ENCODE assay signal across 35 cellular contexts in the genomic region with DNA sequence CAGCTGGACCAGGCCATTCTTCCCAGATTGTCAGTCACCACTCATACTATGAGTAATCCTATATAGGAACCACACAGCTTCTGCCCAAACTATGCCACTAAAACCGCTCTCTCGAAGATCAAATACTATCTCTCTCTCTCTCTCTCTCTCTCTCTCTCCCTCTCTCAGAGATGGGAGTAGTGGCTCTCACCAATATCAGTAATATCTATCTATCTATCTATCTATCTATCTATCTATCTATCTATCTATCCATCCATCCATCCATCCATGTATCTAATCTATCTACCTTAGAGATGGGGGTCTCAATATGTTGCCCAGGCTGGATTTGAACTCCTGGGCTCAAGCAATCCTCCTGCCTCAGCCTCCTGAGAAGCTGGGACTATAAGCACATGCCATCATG. TPM values are rescaled to one million over a fixed set of nuclear protein-coding genes. Genes with fewer than 3 reads are reported as not detected.
"Had no signal": no experiment of that assay in that cellular context is flagged by ENCODE, and none has a peak within 500 bp of the region (broad histone marks: within the 10 kb centered on the region; RNA-seq: fewer than 3 reads in every experiment).

No MANE protein-coding gene starts in this region.

- H3K4me3 ChIP-seq: ascending aorta, cardiac muscle cell had no signal

- H3K36me3 ChIP-seq: ascending aorta, cardiac muscle cell had no signal

- H3K36me3 Mint-ChIP-seq: activated naive CD4-positive, alpha-beta T cell treated with anti-CD3 and anti-CD28 coated beads, Interleukin-2, amount 50 U/mL, for 24 hours; activated naive CD8-positive, alpha-beta T cell; activated naive CD8-positive, alpha-beta T cell treated with anti-CD3 and anti-CD28 coated beads, Interleukin-2, amount 10 ng/mL, durations not matched to agents 7 days and 5 days; brain; T-cell had no signal

- H3K27me3 ChIP-seq: ascending aorta had no signal

- H3K4me3 Mint-ChIP-seq: activated B cell treated with CpG ODN at 0.5 μM for 24 hours; activated CD4-positive, alpha-beta memory T cell treated with anti-CD3 and anti-CD28 coated beads for 36 hours; activated CD4-positive, alpha-beta T cell treated with anti-CD3 and anti-CD28 coated beads, Interleukin-2, amount 10 ng/mL, durations not matched to agents 24 days and 14 days; activated CD8-positive, alpha-beta T cell treated with anti-CD3 and anti-CD28 coated beads for 36 hours; activated naive CD4-positive, alpha-beta T cell treated with anti-CD3 and anti-CD28 coated beads, Interleukin-2, amount 10 ng/mL, durations not matched to agents 7 days and 5 days; activated naive CD4-positive, alpha-beta T cell treated with anti-CD3 and anti-CD28 coated beads, Interleukin-2, amount 50 U/mL, for 24 hours; activated naive CD8-positive, alpha-beta T cell; activated naive CD8-positive, alpha-beta T cell treated with anti-CD3 and anti-CD28 coated beads, Interleukin-2, amount 10 ng/mL, durations not matched to agents 7 days and 5 days; activated naive CD8-positive, alpha-beta T cell treated with anti-CD3 and anti-CD28 coated beads, Interleukin-2, amount 50 U/mL, for 24 hours; activated T-cell treated with anti-CD3 and anti-CD28 coated beads, Interleukin-2, amount 50 U/mL, for 24 hours; central memory CD8-positive, alpha-beta T cell; T-cell; T-helper 2 cell treated with Interferon-gamma antibody and Interleukin-4, amounts not matched to agents 5 μg/mL and 100 μg/mL, for 36 hours had no signal

- H3K27me3 Mint-ChIP-seq: activated B cell treated with CpG ODN at 0.5 μM for 24 hours; activated CD8-positive, alpha-beta T cell treated with anti-CD3 and anti-CD28 coated beads for 36 hours; activated naive CD4-positive, alpha-beta T cell treated with anti-CD3 and anti-CD28 coated beads, Interleukin-2, amount 50 U/mL, for 24 hours; activated naive CD8-positive, alpha-beta T cell; activated naive CD8-positive, alpha-beta T cell treated with anti-CD3 and anti-CD28 coated beads, Interleukin-2, amount 50 U/mL, for 24 hours; activated T-cell treated with anti-CD3 and anti-CD28 coated beads, Interleukin-2, amount 50 U/mL, for 24 hours; central memory CD8-positive, alpha-beta T cell; T-cell had no signal

- H3K27ac ChIP-seq: ascending aorta, cardiac muscle cell, VCaP had no signal

- H3K27ac Mint-ChIP-seq: activated B cell treated with CpG ODN at 0.5 μM for 24 hours; activated CD4-positive, alpha-beta memory T cell treated with anti-CD3 and anti-CD28 coated beads for 36 hours; activated CD4-positive, alpha-beta T cell treated with anti-CD3 and anti-CD28 coated beads, Interleukin-2, amount 10 ng/mL, durations not matched to agents 24 days and 14 days; activated CD8-positive, alpha-beta T cell treated with anti-CD3 and anti-CD28 coated beads for 36 hours; activated naive CD4-positive, alpha-beta T cell treated with anti-CD3 and anti-CD28 coated beads, Interleukin-2, amount 10 ng/mL, durations not matched to agents 7 days and 5 days; activated naive CD4-positive, alpha-beta T cell treated with anti-CD3 and anti-CD28 coated beads, Interleukin-2, amount 50 U/mL, for 24 hours; activated naive CD8-positive, alpha-beta T cell; activated naive CD8-positive, alpha-beta T cell treated with anti-CD3 and anti-CD28 coated beads, Interleukin-2, amount 10 ng/mL, durations not matched to agents 7 days and 5 days; activated naive CD8-positive, alpha-beta T cell treated with anti-CD3 and anti-CD28 coated beads, Interleukin-2, amount 50 U/mL, for 24 hours; activated T-cell treated with anti-CD3 and anti-CD28 coated beads, Interleukin-2, amount 50 U/mL, for 24 hours; activated T-helper 2 cell treated with anti-CD3 and anti-CD28 coated beads, Interferon-gamma antibody, Interleukin-2, Interleukin-4, amounts not matched to agents 10 μg/mL and 5 μg/mL and 100 μg/mL, durations not matched to agents 14 hours and 24 hours and 36 hours; brain; T-cell; T-helper 2 cell treated with Interferon-gamma antibody and Interleukin-4, amounts not matched to agents 5 μg/mL and 100 μg/mL, for 36 hours had no signal

- H3K9me3 ChIP-seq: ascending aorta had no signal

- H3K9me3 Mint-ChIP-seq: activated B cell treated with CpG ODN at 0.5 μM for 24 hours; activated CD4-positive, alpha-beta memory T cell treated with anti-CD3 and anti-CD28 coated beads for 36 hours; activated CD4-positive, alpha-beta T cell treated with anti-CD3 and anti-CD28 coated beads, Interleukin-2, amount 10 ng/mL, durations not matched to agents 24 days and 14 days; activated CD8-positive, alpha-beta T cell treated with anti-CD3 and anti-CD28 coated beads for 36 hours; activated naive CD4-positive, alpha-beta T cell treated with anti-CD3 and anti-CD28 coated beads, Interleukin-2, amount 10 ng/mL, durations not matched to agents 7 days and 5 days; activated naive CD4-positive, alpha-beta T cell treated with anti-CD3 and anti-CD28 coated beads, Interleukin-2, amount 50 U/mL, for 24 hours; activated naive CD8-positive, alpha-beta T cell treated with anti-CD3 and anti-CD28 coated beads, Interleukin-2, amount 10 ng/mL, durations not matched to agents 7 days and 5 days; activated naive CD8-positive, alpha-beta T cell treated with anti-CD3 and anti-CD28 coated beads, Interleukin-2, amount 50 U/mL, for 24 hours; activated T-cell treated with anti-CD3 and anti-CD28 coated beads, Interleukin-2, amount 50 U/mL, for 24 hours; activated T-helper 2 cell treated with anti-CD3 and anti-CD28 coated beads, Interferon-gamma antibody, Interleukin-2, Interleukin-4, amounts not matched to agents 10 μg/mL and 5 μg/mL and 100 μg/mL, durations not matched to agents 14 hours and 24 hours and 36 hours; brain; central memory CD8-positive, alpha-beta T cell; T-cell; T-helper 2 cell treated with Interferon-gamma antibody and Interleukin-4, amounts not matched to agents 5 μg/mL and 100 μg/mL, for 36 hours had no signal

- ATAC-seq: activated CD8-positive, alpha-beta T cell treated with anti-CD3 and anti-CD28 coated beads for 36 hours; activated naive CD8-positive, alpha-beta T cell treated with anti-CD3 and anti-CD28 coated beads, Interleukin-2, amount 50 U/mL, for 24 hours; T-cell had no signal

- DNase-seq: activated B cell treated with CpG ODN at 0.5 μM for 24 hours; activated CD4-positive, alpha-beta memory T cell treated with anti-CD3 and anti-CD28 coated beads for 36 hours; activated CD4-positive, alpha-beta T cell treated with anti-CD3 and anti-CD28 coated beads for 4 hours; activated CD4-positive, alpha-beta T cell treated with anti-CD3 and anti-CD28 coated beads, Interleukin-2, amount 10 ng/mL, durations not matched to agents 24 days and 14 days; activated CD4-positive, alpha-beta T cell treated with anti-CD3 and anti-CD28 coated beads, Interleukin-2, amount 50 U/mL, for 1 hour; activated CD4-positive, alpha-beta T cell treated with anti-CD3 and anti-CD28 coated beads, Interleukin-2, amount 50 U/mL, for 4 hours; activated CD4-positive, CD25-positive, alpha-beta regulatory T cell treated with anti-CD3 and anti-CD28 coated beads, Interleukin-2, amount 50 U/mL, for 72 hours; activated CD8-positive, alpha-beta memory T cell treated with anti-CD3 and anti-CD28 coated beads, Interleukin-2, amount 50 U/mL, for 48 hours; activated CD8-positive, alpha-beta T cell treated with anti-CD3 and anti-CD28 coated beads for 36 hours; activated effector memory CD4-positive, alpha-beta T cell treated with Interleukin-2 at 50 U/mL for 16 hours; activated gamma-delta T cell; activated naive CD4-positive, alpha-beta T cell treated with anti-CD3 and anti-CD28 coated beads, Interleukin-2, amount 10 ng/mL, durations not matched to agents 7 days and 5 days; activated naive CD8-positive, alpha-beta T cell treated with anti-CD3 and anti-CD28 coated beads, Interleukin-2, amount 10 ng/mL, durations not matched to agents 7 days and 5 days; activated naive CD8-positive, alpha-beta T cell treated with anti-CD3 and anti-CD28 coated beads, Interleukin-2, amount 50 U/mL, for 24 hours; activated T-cell treated with anti-CD3 and anti-CD28 coated beads, Interleukin-2, amount 50 U/mL, for 24 hours; activated T-cell treated with anti-CD3 and anti-CD28 coated beads, Interleukin-2, amount 50 U/mL, for 48 hours; amygdala; anterior cingulate cortex; caudate nucleus; cerebellar nuclear complex; T-cell; T-helper 2 cell; T-helper 9 cell had no signal

- FAIRE-seq: bronchial epithelial cell, TTC549 had no signal

RNA-seq across cellular contexts. Expression of a gene that starts 37.1 kb away (rescaled TPM):
- total RNA-seq: ascending aorta had no signal

RNA-seq across cellular contexts. Expression of a gene that starts 53.0 kb away (rescaled TPM):
- total RNA-seq: cardiac muscle cell, chondrocyte had no signal
- polyA plus RNA-seq: cardiac muscle cell had no signal
